ENCODE assay signal across 8 cellular contexts in the genomic region with DNA sequence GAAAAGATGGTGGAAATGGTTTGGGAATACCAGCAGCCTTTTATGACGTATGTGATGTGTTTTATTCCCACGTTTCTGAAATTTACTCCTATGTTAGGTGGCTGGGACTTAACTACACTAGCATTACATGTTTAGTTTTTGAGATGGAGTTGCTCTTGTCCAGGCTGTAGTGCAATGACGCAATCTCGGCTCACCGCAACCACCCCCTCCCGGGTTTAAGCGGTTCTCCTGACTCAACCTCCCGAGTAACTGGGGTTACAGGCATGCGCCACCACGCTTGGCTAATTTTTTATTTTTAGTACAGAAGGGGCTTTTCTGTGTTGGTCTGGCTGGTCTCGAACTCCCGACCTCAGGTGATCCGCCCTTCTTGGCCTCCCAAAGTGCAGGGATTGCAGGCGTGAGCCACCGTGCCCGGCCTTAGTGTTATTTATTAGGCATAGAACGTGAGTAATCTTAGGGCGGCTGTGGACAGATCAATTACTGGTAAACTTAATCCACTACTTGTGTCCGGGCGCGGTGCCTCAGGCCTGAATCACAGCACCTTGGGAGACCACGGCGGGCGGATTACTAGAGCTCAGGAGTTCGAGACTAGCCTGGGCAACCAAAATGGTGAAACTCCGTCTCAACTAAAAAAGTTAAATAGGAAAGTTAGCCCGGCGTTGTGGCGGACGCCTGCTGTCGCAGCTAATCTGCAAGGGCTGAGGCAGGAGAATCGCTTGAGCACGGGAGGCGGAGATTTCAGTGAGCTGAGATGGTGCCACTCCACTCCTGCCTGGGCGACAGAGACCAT.
A peak's percentile ranks its signal among the peaks of the same experiment; 100 is the strongest.
DNase-seq lines count a peak whose midpoint lies in the region; ATAC-seq and TF ChIP-seq lines count a peak whose summit lies in the region.

No MANE protein-coding gene starts in this region.

- no peak for ATAC-seq in CD4-positive, CD25-positive, alpha-beta regulatory T cell (ENCODE audit: low read depth in 2 of 2)
- ATAC-seq in HG03175 (IDR thresholded peaks at IDR 0.05; ENCODE audit: unreplicated experiment), result peak; percentile 13
- no peak for ATAC-seq in HG02973 (IDR thresholded peaks at IDR 0.05; ENCODE audit: unreplicated experiment)
- no peak for ATAC-seq in HG03439 (IDR thresholded peaks at IDR 0.05; ENCODE audit: unreplicated experiment)

- peak overlapping the region; percentile 93 for H3K27ac ChIP-seq in CD4-positive, CD25-positive, alpha-beta regulatory T cell (ENCODE audit: insufficient read depth, low read length, poor library complexity, severe bottlenecking)
- peak overlapping the region; percentile 57 to 67 for H3K27ac ChIP-seq in right atrium auricular region

- peak overlapping the region; percentile 91 for H3K4me3 ChIP-seq in CD4-positive, CD25-positive, alpha-beta regulatory T cell (ENCODE audit: low read depth, low read length)
- peak overlapping the region; percentile 22 to 51 for H3K4me3 ChIP-seq in right atrium auricular region

- DNase-seq in CD4-positive, CD25-positive, alpha-beta regulatory T cell, result peak; percentile 31 to 69 (median 53)
- DNase-seq in activated effector memory CD4-positive, alpha-beta T cell treated with Interleukin-2 at 50 U/mL for 16 hours, result peak; percentile 22
- DNase-seq in right atrium auricular region (ENCODE audit: low spot score), result no peak
- DNase-seq in stimulated activated CD4-positive, alpha-beta T cell treated with anti-CD3 and anti-CD28 coated beads, Interleukin-4, amount 100 ng/mL, for 1 hour, result peak; percentile 40
- no peak for DNase-seq in HT-29 (ENCODE audit: low spot score)

- no peaks in the 10 kb centered on the region for H3K27me3 Mint-ChIP-seq in CD4-positive, CD25-positive, alpha-beta regulatory T cell

- no peaks in the 10 kb centered on the region for H3K9me3 ChIP-seq in CD4-positive, CD25-positive, alpha-beta regulatory T cell (ENCODE audit: control insufficient read depth in 2 of 2, low read length in 2 of 2)
- H3K9me3 ChIP-seq in right atrium auricular region, result no peaks in the 10 kb centered on the region

- H3K4me3 Mint-ChIP-seq in CD4-positive, CD25-positive, alpha-beta regulatory T cell, result peak overlapping the region; percentile 85 to 98 (median 86)

- H3K36me3 Mint-ChIP-seq in CD4-positive, CD25-positive, alpha-beta regulatory T cell, result no peaks in the 10 kb centered on the region

- peaks cover 0 to 5% (median 0%) of the 10 kb centered on the region in 7 donors for H3K9me3 Mint-ChIP-seq in CD4-positive, CD25-positive, alpha-beta regulatory T cell

- H3K36me3 ChIP-seq in CD4-positive, CD25-positive, alpha-beta regulatory T cell (ENCODE audit: control insufficient read depth, insufficient read depth, low read length), result no peaks in the 10 kb centered on the region
- no peaks in the 10 kb centered on the region for H3K36me3 ChIP-seq in right atrium auricular region

- TF ChIP-seq CTCF in right atrium auricular region (IDR thresholded peaks at IDR 0.05), result no peak

- H3K27me3 ChIP-seq in CD4-positive, CD25-positive, alpha-beta regulatory T cell (ENCODE audit: control insufficient read depth, insufficient read depth, low read length), result no peaks in the 10 kb centered on the region
- peaks cover 8 to 17% of the 10 kb centered on the region in 2 donors for H3K27me3 ChIP-seq in right atrium auricular region

- H3K4me1 Mint-ChIP-seq in CD4-positive, CD25-positive, alpha-beta regulatory T cell, result peaks cover 10 to 23% (median 13%) of the 10 kb centered on the region in 4 donors

- peaks cover 10% of the 10 kb centered on the region for H3K4me1 ChIP-seq in CD4-positive, CD25-positive, alpha-beta regulatory T cell (ENCODE audit: control insufficient read depth, insufficient read depth, low read length, poor library complexity, severe bottlenecking)
- peaks cover 0 to 4% of the 10 kb centered on the region in 2 donors for H3K4me1 ChIP-seq in right atrium auricular region

- peak overlapping the region; percentile 95 to 99 (median 97) for H3K27ac Mint-ChIP-seq in CD4-positive, CD25-positive, alpha-beta regulatory T cell

Comparison
In these comparisons a context has a peak if more than half of its experiments do, and no peak if none do; other contexts are left out.
1. DNase-seq: peak in CD4-positive, CD25-positive, alpha-beta regulatory T cell (3 of 3), activated effector memory CD4-positive, alpha-beta T cell treated with Interleukin-2 at 50 U/mL for 16 hours (single experiment) and stimulated activated CD4-positive, alpha-beta T cell treated with anti-CD3 and anti-CD28 coated beads, Interleukin-4, amount 100 ng/mL, for 1 hour (single experiment); none in right atrium auricular region (single experiment) and HT-29 (single experiment).